In the genomic region with DNA sequence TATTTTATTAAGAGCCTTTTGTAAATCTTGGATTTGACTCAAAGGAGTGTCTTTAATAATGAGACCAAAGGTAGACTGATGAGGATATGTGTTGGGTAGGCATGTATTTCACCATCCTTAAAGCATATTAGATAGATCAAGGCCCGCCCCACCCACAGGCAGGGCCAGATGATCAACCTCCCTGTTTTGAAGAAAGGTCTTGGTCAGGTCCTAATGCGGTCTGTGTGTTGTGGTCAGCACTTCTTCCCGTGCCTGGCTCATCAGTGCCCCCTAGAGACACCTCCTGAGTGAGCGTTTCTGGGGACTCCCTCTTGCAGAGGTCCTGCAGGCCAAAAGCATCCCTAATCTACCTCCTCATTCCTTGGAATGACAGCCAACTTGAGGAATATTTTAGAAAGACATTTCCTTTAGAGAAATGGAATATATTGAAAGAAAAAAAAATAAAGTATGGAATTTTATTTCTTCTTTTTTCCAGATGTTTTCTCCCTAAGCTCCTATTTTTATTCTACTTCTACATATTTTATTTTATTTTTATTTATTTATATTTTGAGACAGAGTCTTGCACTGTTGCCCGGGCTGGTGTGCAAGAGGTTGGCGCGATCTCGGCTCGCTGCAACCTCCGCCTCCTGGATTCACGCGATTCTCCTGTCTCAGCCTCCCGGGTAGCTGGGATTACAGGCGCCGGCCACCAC, we compare ENCODE assay signal across 8 cellular contexts. TPM values are rescaled to one million over a fixed set of nuclear protein-coding genes. Genes with fewer than 3 reads are reported as not detected.
DNase-seq lines count a peak whose midpoint lies in the region; ATAC-seq and TF ChIP-seq lines count a peak whose summit lies in the region.

No MANE protein-coding gene starts in this region.

- ATAC-seq in GM21390 (IDR thresholded peaks at IDR 0.05; ENCODE audit: unreplicated experiment) = peak; percentile 95
- ATAC-seq in HG03565 (IDR thresholded peaks at IDR 0.05; ENCODE audit: unreplicated experiment) = peak; percentile 88

- DNase-seq in G401 (ENCODE audit: low spot score) = peak; percentile 55
- DNase-seq in NOMO-1 treated with DMSO at 0.1 percent for 48 hours (lab: John Stamatoyannopoulos, UW; ENCODE audit: unreplicated experiment) = peak; percentile 91
- peak; percentile 94 for DNase-seq in amniotic epithelial cell (ENCODE audit: low read depth)
- peak; percentile 88 for DNase-seq in right atrium auricular region (ENCODE audit: low spot score)
- peak; percentile 27 for DNase-seq in putamen (ENCODE audit: low spot score)
- no peak for DNase-seq in activated effector memory CD4-positive, alpha-beta T cell treated with anti-CD3 and anti-CD28 coated beads, Interleukin-2, amount 50 U/mL, for 16 hours

- no peak overlapping the region for H3K4me3 ChIP-seq in right atrium auricular region

- peak; percentile 56 to 88 for TF ChIP-seq CTCF in right atrium auricular region (IDR thresholded peaks at IDR 0.05)

- H3K27ac ChIP-seq in right atrium auricular region = peak overlapping the region; percentile 52 to 63

- H3K4me1 ChIP-seq in right atrium auricular region = peaks cover 0 to 11% of the 10 kb centered on the region in 2 donors

- in situ Hi-C loops in G401 (cut with HindIII; ENCODE audit: low sequenced_read_pairs) = no loop called here

- H3K27me3 ChIP-seq in right atrium auricular region = no peaks in the 10 kb centered on the region

- H3K9me3 ChIP-seq in right atrium auricular region = no peaks in the 10 kb centered on the region

- no peaks in the 10 kb centered on the region for H3K36me3 ChIP-seq in right atrium auricular region

RNA-seq across cellular contexts. Expression of a gene that starts 6.0 kb away (rescaled TPM):
- not detected in 2 replicates for total RNA-seq in G401 (2014; rRNA removed; shearing (Covaris generic))
- not detected for total RNA-seq in right atrium auricular region
